In genomic region chr12:47942327-47943230, GRCh38 we compare ENCODE assay signal across 8 cellular contexts. TPM values are rescaled to one million over a fixed set of nuclear protein-coding genes. Genes with fewer than 3 reads are reported as not detected.
DNase-seq lines count a peak whose midpoint lies in the region; ATAC-seq and TF ChIP-seq lines count a peak whose summit lies in the region.
"Had no signal": no experiment of that assay in that cellular context is flagged by ENCODE, and none has a peak within 500 bp of the region (broad histone marks: within the 10 kb centered on the region; RNA-seq: fewer than 3 reads in every experiment).

No MANE protein-coding gene starts in this region.

- no peak for ATAC-seq in HG02678 (IDR thresholded peaks at IDR 0.05; ENCODE audit: unreplicated experiment)

- no peaks in the 10 kb centered on the region for H3K9me3 ChIP-seq in GM23248 (ENCODE audit: low read depth)

- H3K79me2 ChIP-seq in GM23248 (ENCODE audit: insufficient read depth), result no peaks in the 10 kb centered on the region

- H3K27ac Mint-ChIP-seq in glutamatergic neuron (ENCODE audit: unreplicated experiment), result no peak overlapping the region

- peaks cover 11% of the 10 kb centered on the region for H3K9me3 Mint-ChIP-seq in glutamatergic neuron (ENCODE audit: unreplicated experiment)

- in situ Hi-C loops in GM23248 (cut with MboI), result no loop called here

- no peaks in the 10 kb centered on the region for H3K4me1 Mint-ChIP-seq in glutamatergic neuron (ENCODE audit: low read depth, unreplicated experiment)

- H3K27me3 Mint-ChIP-seq in glutamatergic neuron (ENCODE audit: unreplicated experiment), result peaks cover 13% of the 10 kb centered on the region

- no peak overlapping the region for H3K9ac ChIP-seq in GM23248
- H3K9ac ChIP-seq: KMS-11 had no signal

- no peak overlapping the region for H3K4me3 Mint-ChIP-seq in glutamatergic neuron (ENCODE audit: unreplicated experiment)

- 30 to 46% methylated on average over 36 to 52 of the region's 52 CpGs for WGBS in GM23248 (ENCODE audit: low coverage in 1 of 2, low lambda C conversion rate in 2 of 2, missing lambda C conversion rate in 2 of 2), 2 experiments

- H3K4me3 ChIP-seq in GM23248, result no peak overlapping the region

- no peak overlapping the region for H2AFZ ChIP-seq in GM23248

- peaks cover 16% of the 10 kb centered on the region for H3K4me1 ChIP-seq in GM23248 (ENCODE audit: insufficient read depth)

- H3K36me3 Mint-ChIP-seq in glutamatergic neuron (ENCODE audit: unreplicated experiment), result no peaks in the 10 kb centered on the region

- H3K27ac ChIP-seq in GM23248, result no peak overlapping the region
- H3K27ac ChIP-seq: KMS-11 had no signal

- peak; percentile 62 for TF ChIP-seq CTCF in glutamatergic neuron (IDR thresholded peaks at IDR 0.05; ENCODE audit: partially characterized antibody, unreplicated experiment)

- H3K36me3 ChIP-seq in GM23248 (ENCODE audit: low read depth), result no peaks in the 10 kb centered on the region

- H3F3A ChIP-seq in GM23248 (ENCODE audit: insufficient read depth), result no peaks in the 10 kb centered on the region

- DNase-seq in GM23248 (peak; percentile 27), glutamatergic neuron (peak; percentile 85), Ammon's horn (ENCODE audit: low spot score) (no peak), glomerular visceral epithelial cell (ENCODE audit: extremely low spot score) (no peak)
- peak; percentile 11 to 30 (median 18) for DNase-seq in activated CD4-positive, CD25-positive, alpha-beta regulatory T cell (lab: John Stamatoyannopoulos, UW)
- DNase-seq in stimulated activated CD8-positive, alpha-beta memory T cell treated with anti-CD3 and anti-CD28 coated beads, Interleukin-15, amount 100 ng/mL, for 1 hour (ENCODE audit: low read depth), result peak; percentile 35

- no peaks in the 10 kb centered on the region for H3K9me2 ChIP-seq in GM23248 (ENCODE audit: insufficient read depth)

- H3K27me3 ChIP-seq in GM23248 (replicated peaks; ENCODE audit: insufficient read depth), result no peaks in the 10 kb centered on the region

- H4K20me1 ChIP-seq in GM23248 (ENCODE audit: insufficient read depth), result no peaks in the 10 kb centered on the region

- H3K4me2 ChIP-seq in GM23248 (ENCODE audit: unreplicated experiment), result no peak overlapping the region
- H3K4me2 ChIP-seq: KMS-11 had no signal

RNA-seq across cellular contexts. Expression of gene TMEM106C, which starts 20.8 kb away (rescaled TPM):
- total RNA-seq in GM23248 (2014; rRNA removed; shearing (Covaris generic)), result 57.5 and 79.8 TPM in 2 replicates
- 69.4 and 70.4 TPM in 2 replicates for polyA plus RNA-seq in GM23248 (2016; fragmentation: Nextera tagmentation; extraction: Ambion mirVana)
- 24.0 TPM for total RNA-seq in glutamatergic neuron (ENCODE audit: unreplicated experiment)

RNA-seq across cellular contexts. Expression of gene VDR, which starts 37.8 kb away (rescaled TPM):
- total RNA-seq in GM23248 (2014; rRNA removed; shearing (Covaris generic)), result 30.5 and 37.2 TPM in 2 replicates
- polyA plus RNA-seq in GM23248 (2016; fragmentation: Nextera tagmentation; extraction: Ambion mirVana), result 23.9 and 25.5 TPM in 2 replicates
- not detected for total RNA-seq in glutamatergic neuron (ENCODE audit: unreplicated experiment)

Comparison
In these comparisons a context has a peak if more than half of its experiments do, and no peak if none do; other contexts are left out.
1. DNase-seq: peak in GM23248 (single experiment), activated CD4-positive, CD25-positive, alpha-beta regulatory T cell (4 of 4), glutamatergic neuron (single experiment) and stimulated activated CD8-positive, alpha-beta memory T cell treated with anti-CD3 and anti-CD28 coated beads, Interleukin-15, amount 100 ng/mL, for 1 hour (single experiment); none in Ammon's horn (single experiment) and glomerular visceral epithelial cell (single experiment).
2. RNA of gene VDR, which starts 37.8 kb away (total RNA-seq): 30.5 to 37.2 TPM in GM23248; not detected in glutamatergic neuron (single experiment); every median in the first group is over 10 times any median in the second.